1 cellular context compared by ENCODE assay signal in genomic region chr6:105607624-105608392, GRCh38.
TF ChIP-seq lines count a peak whose summit lies in the region.

No MANE protein-coding gene starts in this region.

TF ChIP-seq in SK-N-SH, 30 proteins besides CTCF, POLR2A, EP300 and RAD21 (continued from another document):
- TF ChIP-seq RFX5 (IDR thresholded peaks at IDR 0.05; ENCODE audit: low read length), result no peak
- TF ChIP-seq EZH2phosphoT487 (IDR thresholded peaks at IDR 0.05; ENCODE audit: borderline replicate concordance, low read depth), result no peak
- TF ChIP-seq NRF1 (IDR thresholded peaks at IDR 0.05; ENCODE audit: low read depth, low read length), result no peak
- TF ChIP-seq RXRA (IDR thresholded peaks at IDR 0.05; ENCODE audit: borderline replicate concordance, low read depth), result no peak
- no peak for TF ChIP-seq TAF1 (IDR thresholded peaks at IDR 0.05; ENCODE audit: borderline replicate concordance, low read depth, low read length)
- no peak for TF ChIP-seq JUND (IDR thresholded peaks at IDR 0.05)
- no peak for TF ChIP-seq FOSL2 (IDR thresholded peaks at IDR 0.05; ENCODE audit: borderline replicate concordance, low read depth)
- no peak for TF ChIP-seq USF2 (IDR thresholded peaks at IDR 0.05; ENCODE audit: borderline replicate concordance, low read depth, low read length)
- TF ChIP-seq PBX3 (IDR thresholded peaks at IDR 0.05), result no peak
- TF ChIP-seq YY1 (IDR thresholded peaks at IDR 0.05; ENCODE audit: low read depth), result no peak
- TF ChIP-seq POLR2AphosphoS5 (IDR thresholded peaks at IDR 0.05; ENCODE audit: low read depth, low read length), result no peak
- no peak for TF ChIP-seq RCOR1 (IDR thresholded peaks at IDR 0.05; ENCODE audit: low read length)
- TF ChIP-seq, protein P1, sequence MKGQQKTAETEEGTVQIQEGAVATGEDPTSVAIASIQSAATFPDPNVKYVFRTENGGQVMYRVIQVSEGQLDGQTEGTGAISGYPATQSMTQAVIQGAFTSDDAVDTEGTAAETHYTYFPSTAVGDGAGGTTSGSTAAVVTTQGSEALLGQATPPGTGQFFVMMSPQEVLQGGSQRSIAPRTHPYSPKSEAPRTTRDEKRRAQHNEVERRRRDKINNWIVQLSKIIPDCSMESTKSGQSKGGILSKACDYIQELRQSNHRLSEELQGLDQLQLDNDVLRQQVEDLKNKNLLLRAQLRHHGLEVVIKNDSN (IDR thresholded peaks at IDR 0.05; ENCODE audit: borderline replicate concordance, low read depth), result no peak
- no peak for TF ChIP-seq GABPA (IDR thresholded peaks at IDR 0.05; ENCODE audit: low read depth)
TF ChIP-seq in SK-N-SH: peak in this region for 0.
